Comparison of ENCODE assay signal across 14 cellular contexts in genomic region chr6:43339168-43339567, GRCh38. TPM values are rescaled to one million over a fixed set of nuclear protein-coding genes. Genes with fewer than 3 reads are reported as not detected.
DNase-seq lines count a peak whose midpoint lies in the region; ATAC-seq, FAIRE-seq and TF ChIP-seq lines count a peak whose summit lies in the region.
"Had no signal": no experiment of that assay in that cellular context is flagged by ENCODE, and none has a peak within 500 bp of the region (broad histone marks: within the 10 kb centered on the region; RNA-seq: fewer than 3 reads in every experiment).

No MANE protein-coding gene starts in this region.

- H3K27me3 ChIP-seq in HepG2 (ENCODE audit: control insufficient read depth in 1 of 2, insufficient read depth in 2 of 2, low read length in 2 of 2) (no peaks in the 10 kb centered on the region), gastroesophageal sphincter (no peaks in the 10 kb centered on the region)
- H3K27me3 ChIP-seq: breast epithelium, pancreas, SJCRH30 had no signal

- H3K4me3 ChIP-seq in HepG2 (replicated peaks in 1 of 3; ENCODE audit: insufficient read depth in 1 of 3, low read depth in 2 of 3, low read length in 3 of 3) = no peak overlapping the region
- no peak overlapping the region for H3K4me3 ChIP-seq in gastroesophageal sphincter
- H3K4me3 ChIP-seq: breast epithelium, pancreas, SJCRH30 had no signal

- in situ Hi-C loops in HepG2 (cut with HindIII; ENCODE audit: extremely low pct_ligation_motif_present, low pct_unique_long_range_greater_than_20kb) = no loop called here

- no peak for TF ChIP-seq RAD21 in HepG2 (CRISPR knock-in tag; IDR thresholded peaks at IDR 0.05)

- peaks cover 25% of the 10 kb centered on the region for H3K4me1 Mint-ChIP-seq in memory B cell

- no peaks in the 10 kb centered on the region for H3K9me3 Mint-ChIP-seq in memory B cell
- H3K9me3 Mint-ChIP-seq: activated T-cell treated with anti-CD3 and anti-CD28 coated beads, Interleukin-2, amount 50 U/mL, for 4 hours had no signal

- CTCF ChIA-PET in HepG2 (lab: Yijun Ruan, JAX; ENCODE audit: low intra/inter-chr PET ratio, low total read pairs) (no interaction called here), RWPE1 (lab: Yijun Ruan, JAX) (interaction anchor here (0.7 kb wide), 1 partner anchor 16 kb away, joined by 3 read pairs; no protein-coding TSS in a partner anchor)

- H3K27ac ChIP-seq in HepG2 (ENCODE audit: extremely low read length, insufficient read depth, low read length) (no peak overlapping the region), gastroesophageal sphincter (no peak overlapping the region), RWPE1 (no peak overlapping the region)
- H3K27ac ChIP-seq: breast epithelium, pancreas, SJCRH30 had no signal

- no TSS peak for BruUV-seq in HepG2 (replicated peaks; lab: Mats Ljungman, UMichigan)

- 90% methylated on average over 4 of the region's 4 CpGs for WGBS in HepG2 (ENCODE audit: low lambda C conversion rate)
- 100% methylated on average over 1 of the region's 4 CpGs; no CpG with 5 or more reads in 1 of the 2 donors for WGBS in gastroesophageal sphincter (ENCODE audit: low coverage in 1 of 2), 2 donors

- H3K4me3 Mint-ChIP-seq in memory B cell = no peak overlapping the region
- H3K4me3 Mint-ChIP-seq: activated T-cell treated with anti-CD3 and anti-CD28 coated beads, Interleukin-2, amount 50 U/mL, for 4 hours had no signal

- H3K36me3 ChIP-seq in HepG2 (replicated peaks in 1 of 2; ENCODE audit: control insufficient read depth in 1 of 2, insufficient read depth in 2 of 2, low read length in 2 of 2) (peaks cover 22 to 46% of the 10 kb centered on the region in 2 experiments), gastroesophageal sphincter (peaks cover 0 to 80% of the 10 kb centered on the region in 2 donors)
- H3K36me3 ChIP-seq: breast epithelium had no signal

- POLR2A ChIA-PET in HepG2 (lab: Yijun Ruan, JAX) = interaction anchor here (1.3 kb wide), 1 partner anchor 71 kb away, joined by 3 read pairs; no protein-coding TSS in a partner anchor
- POLR2A ChIA-PET in RWPE1 (lab: Yijun Ruan, JAX; ENCODE audit: low non-redundant PET) = no interaction called here

- H3K27ac Mint-ChIP-seq in memory B cell = peak overlapping the region; percentile 76

- TF ChIP-seq POLR2A in HepG2 (IDR thresholded peaks at IDR 0.05; ENCODE audit: insufficient read depth in 1 of 2, low read depth in 2 of 2, low read length in 2 of 2) (no peak), gastroesophageal sphincter (IDR thresholded peaks at IDR 0.05) (no peak)

- intact Hi-C loops in HepG2 (cut with micrococcal nuclease; ENCODE audit: unreplicated experiment) = no loop called here

- peaks cover 35% of the 10 kb centered on the region for H3K36me3 Mint-ChIP-seq in memory B cell

- no peak overlapping the region for H2AFZ ChIP-seq in HepG2 (ENCODE audit: low read length)

- no peaks in the 10 kb centered on the region for H3K9me3 ChIP-seq in HepG2 (ENCODE audit: low read length)
- H3K9me3 ChIP-seq in gastroesophageal sphincter = no peaks in the 10 kb centered on the region
- H3K9me3 ChIP-seq: breast epithelium, pancreas, SJCRH30 had no signal

- no peaks in the 10 kb centered on the region for H4K20me1 ChIP-seq in HepG2 (ENCODE audit: insufficient read depth, low read length)

- H3K27me3 Mint-ChIP-seq in memory B cell = no peaks in the 10 kb centered on the region

- no peak for TF ChIP-seq CTCF in HepG2 (CRISPR knock-in tag; IDR thresholded peaks at IDR 0.05)
- TF ChIP-seq CTCF in gastroesophageal sphincter (IDR thresholded peaks at IDR 0.05) = no peak
- no peak for TF ChIP-seq CTCF in RWPE1 (conservative IDR thresholded peaks at IDR 0.05; ENCODE audit: low read depth)

- no peak for FAIRE-seq in HepG2 (lab: Jason Lieb, UNC)
- FAIRE-seq: pancreas had no signal

- no peaks in the 10 kb centered on the region for H3K79me2 ChIP-seq in HepG2 (ENCODE audit: insufficient read depth, low read length)

- DNase-seq in memory B cell (ENCODE audit: low spot score in 2 of 2) = no peak
- no peak for DNase-seq in SW480 (ENCODE audit: low spot score)
- no peak for DNase-seq in HepG2 (ENCODE audit: low spot score)
- no peak for DNase-seq in RWPE1 (ENCODE audit: low spot score)
- DNase-seq: activated T-cell treated with anti-CD3 and anti-CD28 coated beads, Interleukin-2, amount 50 U/mL, for 4 hours; mammary epithelial cell; pancreas; SJCRH30; stimulated activated CD4-positive, alpha-beta T cell treated with anti-CD3 and anti-CD28 coated beads, Interleukin-15, amount 100 ng/mL, for 24 hours had no signal

- H3K4me2 ChIP-seq in HepG2 (ENCODE audit: low read depth, low read length) = no peak overlapping the region

- TF ChIP-seq EP300 in HepG2 (IDR thresholded peaks at IDR 0.05; ENCODE audit: low read depth in 2 of 2, low read length in 2 of 2) (no peak), HepG2 (CRISPR knock-in tag; IDR thresholded peaks at IDR 0.05; ENCODE audit: borderline replicate concordance) (no peak), gastroesophageal sphincter (IDR thresholded peaks at IDR 0.05) (no peak)

- peak; percentile 64 for ATAC-seq in GM18873 (IDR thresholded peaks at IDR 0.05; ENCODE audit: low FRiP score, unreplicated experiment)
- ATAC-seq in GM21526 (IDR thresholded peaks at IDR 0.05; ENCODE audit: low FRiP score, unreplicated experiment) = peak; percentile 73
- ATAC-seq in HG03066 (IDR thresholded peaks at IDR 0.05; ENCODE audit: low read depth, unreplicated experiment) = peak; percentile 79
- peak; percentile 62 for ATAC-seq in memory B cell (ENCODE audit: low read depth)
- no peak for ATAC-seq in HepG2
- ATAC-seq in gastroesophageal sphincter = no peak
- ATAC-seq: activated T-cell treated with anti-CD3 and anti-CD28 coated beads, Interleukin-2, amount 50 U/mL, for 4 hours; pancreas had no signal

- H3K9ac ChIP-seq in HepG2 (ENCODE audit: insufficient read depth, low read depth, low read length) = no peak overlapping the region

- H3K4me1 ChIP-seq in HepG2 (ENCODE audit: insufficient read depth, low read length) = peaks cover 8% of the 10 kb centered on the region
- H3K4me1 ChIP-seq in gastroesophageal sphincter = no peaks in the 10 kb centered on the region
- H3K4me1 ChIP-seq: breast epithelium had no signal

RNA-seq across cellular contexts. Expression of gene ZNF318, which starts 30.3 kb away (rescaled TPM):
- total RNA-seq in HepG2 (2016; rRNA removed; fragmentation: Illumina TruSeq; extraction: Trizol) (13.0 and 19.4 TPM in 2 replicates), gastroesophageal sphincter (10 to 100 TPM; 11.7 to 22.1 (median 18.4) TPM)
- 1.6 TPM in 2 replicates for total RNA-seq in HepG2 (2016; cell fraction: cytosol; rRNA removed; fragmentation: Illumina TruSeq; extraction: Trizol; ENCODE audit: low read depth)
- 11.9 and 17.8 TPM in 2 replicates for total RNA-seq in HepG2 (2016; cell fraction: insoluble cytoplasmic fraction; rRNA removed; fragmentation: Illumina TruSeq; extraction: Trizol)
- 5.6 and 6.6 TPM in 2 replicates for total RNA-seq in HepG2 (2016; cell fraction: membrane; rRNA removed; fragmentation: Illumina TruSeq; extraction: Trizol)
- 16.1 and 16.5 TPM in 2 replicates for total RNA-seq in HepG2 (2016; cell fraction: nucleus; rRNA removed; fragmentation: Illumina TruSeq; extraction: Trizol)
- 14.5 and 15.1 TPM in 2 replicates for polyA plus RNA-seq in HepG2 (2011; rRNA removed)
- 9.0 and 11.7 TPM in 2 replicates for polyA plus RNA-seq in HepG2 (2011; cell fraction: cytosol; rRNA removed)
- 23.4 and 27.7 TPM in 2 replicates for polyA plus RNA-seq in HepG2 (2011; cell fraction: nucleus; rRNA removed)
- polyA plus RNA-seq in HepG2 (2012) = 14.6 and 16.4 TPM in 2 replicates
- polyA plus RNA-seq in HepG2 (2016; cell fraction: cytosol; fragmentation: Illumina TruSeq; extraction: Trizol; ENCODE audit: low read depth) = 0.93 and 1.1 TPM in 2 replicates
- 13.7 and 15.1 TPM in 2 replicates for polyA plus RNA-seq in HepG2 (2016; cell fraction: insoluble cytoplasmic fraction; fragmentation: Illumina TruSeq; extraction: Trizol; ENCODE audit: low read depth)
- 1.8 and 2.1 TPM in 2 replicates for polyA plus RNA-seq in HepG2 (2016; cell fraction: membrane; fragmentation: Illumina TruSeq; extraction: Trizol; ENCODE audit: low read depth)
- polyA plus RNA-seq in HepG2 (2016; cell fraction: nucleus; fragmentation: Illumina TruSeq; extraction: Trizol; ENCODE audit: insufficient read depth, low read depth) = 26.2 and 27.0 TPM in 2 replicates
- 38.1 and 51.2 TPM in 2 replicates for polyA minus RNA-seq in HepG2 (2011; rRNA and poly(A)+ RNA removed; ENCODE audit: low replicate concordance)
- polyA minus RNA-seq in HepG2 (2011; cell fraction: cytosol; rRNA and poly(A)+ RNA removed) = 19.6 and 24.3 TPM in 2 replicates
- polyA minus RNA-seq in HepG2 (2011; cell fraction: nucleus; rRNA and poly(A)+ RNA removed) = 20.5 and 30.1 TPM in 2 replicates

RNA-seq across cellular contexts. Expression of gene CRIP3, which starts 30.5 kb away (rescaled TPM):
- 3.5 and 6.3 TPM in 2 replicates for total RNA-seq in HepG2 (2016; rRNA removed; fragmentation: Illumina TruSeq; extraction: Trizol)
- 2.7 and 2.9 TPM in 2 replicates for total RNA-seq in HepG2 (2016; cell fraction: cytosol; rRNA removed; fragmentation: Illumina TruSeq; extraction: Trizol; ENCODE audit: low read depth)
- total RNA-seq in HepG2 (2016; cell fraction: insoluble cytoplasmic fraction; rRNA removed; fragmentation: Illumina TruSeq; extraction: Trizol) = 5.5 and 7.0 TPM in 2 replicates
- total RNA-seq in HepG2 (2016; cell fraction: membrane; rRNA removed; fragmentation: Illumina TruSeq; extraction: Trizol) = 1.7 and 2.6 TPM in 2 replicates
- 6.1 and 7.0 TPM in 2 replicates for total RNA-seq in HepG2 (2016; cell fraction: nucleus; rRNA removed; fragmentation: Illumina TruSeq; extraction: Trizol)
- polyA plus RNA-seq in HepG2 (2011; rRNA removed) = 9.3 and 14.2 TPM in 2 replicates
- 4.5 and 5.1 TPM in 2 replicates for polyA plus RNA-seq in HepG2 (2011; cell fraction: cytosol; rRNA removed)
- 31.5 and 46.2 TPM in 2 replicates for polyA plus RNA-seq in HepG2 (2011; cell fraction: nucleus; rRNA removed)
- 12.7 and 16.4 TPM in 2 replicates for polyA plus RNA-seq in HepG2 (2012)
- 0.99 and 1.7 TPM in 2 replicates for polyA plus RNA-seq in HepG2 (2016; cell fraction: cytosol; fragmentation: Illumina TruSeq; extraction: Trizol; ENCODE audit: low read depth)
- 4.1 and 5.4 TPM in 2 replicates for polyA plus RNA-seq in HepG2 (2016; cell fraction: insoluble cytoplasmic fraction; fragmentation: Illumina TruSeq; extraction: Trizol; ENCODE audit: low read depth)
- polyA plus RNA-seq in HepG2 (2016; cell fraction: membrane; fragmentation: Illumina TruSeq; extraction: Trizol; ENCODE audit: low read depth) = 1.9 and 2.3 TPM in 2 replicates
- polyA plus RNA-seq in HepG2 (2016; cell fraction: nucleus; fragmentation: Illumina TruSeq; extraction: Trizol; ENCODE audit: insufficient read depth, low read depth) = 13.1 and 18.7 TPM in 2 replicates
- 8.2 TPM in 1 of 2 replicates, not detected in the other for polyA minus RNA-seq in HepG2 (2011; rRNA and poly(A)+ RNA removed; ENCODE audit: low replicate concordance)
- 1.4 and 2.5 TPM in 2 replicates for polyA minus RNA-seq in HepG2 (2011; cell fraction: cytosol; rRNA and poly(A)+ RNA removed)
- polyA minus RNA-seq in HepG2 (2011; cell fraction: nucleus; rRNA and poly(A)+ RNA removed) = 7.5 and 14.4 TPM in 2 replicates
- not detected for total RNA-seq in gastroesophageal sphincter
- total RNA-seq: SJCRH30 had no signal

RNA-seq across cellular contexts. Expression of gene SLC22A7, which starts 41.1 kb away (rescaled TPM):
- total RNA-seq in HepG2 (2016; rRNA removed; fragmentation: Illumina TruSeq; extraction: Trizol) = 8.6 and 22.6 TPM in 2 replicates
- 5.3 and 5.4 TPM in 2 replicates for total RNA-seq in HepG2 (2016; cell fraction: cytosol; rRNA removed; fragmentation: Illumina TruSeq; extraction: Trizol; ENCODE audit: low read depth)
- 8.5 and 22.3 TPM in 2 replicates for total RNA-seq in HepG2 (2016; cell fraction: insoluble cytoplasmic fraction; rRNA removed; fragmentation: Illumina TruSeq; extraction: Trizol)
- total RNA-seq in HepG2 (2016; cell fraction: membrane; rRNA removed; fragmentation: Illumina TruSeq; extraction: Trizol) = 9.0 and 9.1 TPM in 2 replicates
- 20.9 and 25.8 TPM in 2 replicates for total RNA-seq in HepG2 (2016; cell fraction: nucleus; rRNA removed; fragmentation: Illumina TruSeq; extraction: Trizol)
- 5.3 and 12.3 TPM in 2 replicates for polyA plus RNA-seq in HepG2 (2011; rRNA removed)
- 7.0 and 7.8 TPM in 2 replicates for polyA plus RNA-seq in HepG2 (2011; cell fraction: cytosol; rRNA removed)
- 34.4 and 48.4 TPM in 2 replicates for polyA plus RNA-seq in HepG2 (2011; cell fraction: nucleus; rRNA removed)
- polyA plus RNA-seq in HepG2 (2012) = 18.9 and 34.7 TPM in 2 replicates
- 3.2 and 3.5 TPM in 2 replicates for polyA plus RNA-seq in HepG2 (2016; cell fraction: cytosol; fragmentation: Illumina TruSeq; extraction: Trizol; ENCODE audit: low read depth)
- polyA plus RNA-seq in HepG2 (2016; cell fraction: insoluble cytoplasmic fraction; fragmentation: Illumina TruSeq; extraction: Trizol; ENCODE audit: low read depth) = 5.5 and 6.2 TPM in 2 replicates
- polyA plus RNA-seq in HepG2 (2016; cell fraction: membrane; fragmentation: Illumina TruSeq; extraction: Trizol; ENCODE audit: low read depth) = 4.5 and 5.7 TPM in 2 replicates
- polyA plus RNA-seq in HepG2 (2016; cell fraction: nucleus; fragmentation: Illumina TruSeq; extraction: Trizol; ENCODE audit: insufficient read depth, low read depth) = 39.6 and 40.3 TPM in 2 replicates
- 22.0 TPM in 1 of 2 replicates, not detected in the other for polyA minus RNA-seq in HepG2 (2011; rRNA and poly(A)+ RNA removed; ENCODE audit: low replicate concordance)
- polyA minus RNA-seq in HepG2 (2011; cell fraction: cytosol; rRNA and poly(A)+ RNA removed) = 3.6 and 5.1 TPM in 2 replicates
- 7.0 and 12.7 TPM in 2 replicates for polyA minus RNA-seq in HepG2 (2011; cell fraction: nucleus; rRNA and poly(A)+ RNA removed)
- not detected for total RNA-seq in gastroesophageal sphincter
- total RNA-seq: activated T-cell treated with anti-CD3 and anti-CD28 coated beads, Interleukin-2, amount 50 U/mL, for 4 hours; breast epithelium; mammary epithelial cell; SJCRH30 had no signal
- polyA plus RNA-seq: mammary epithelial cell, pancreas had no signal

Comparison
In these comparisons a context has a peak if more than half of its experiments do, and no peak if none do; other contexts are left out.
1. ATAC-seq: peak in GM18873 (single experiment), GM21526 (single experiment), HG03066 (single experiment) and memory B cell (single experiment); none in HepG2 (single experiment) and gastroesophageal sphincter (single experiment).
2. RNA of gene SLC22A7, which starts 41.1 kb away (total RNA-seq): 5.3 to 25.8 TPM in HepG2; not detected in gastroesophageal sphincter; every median in the first group is over 4 times any median in the second.